ENCODE assay signal across 29 cellular contexts in genomic region chr2:26812731-26813130, GRCh38. TPM values are rescaled to one million over a fixed set of nuclear protein-coding genes. Genes with fewer than 3 reads are reported as not detected.
"Had no signal": no experiment of that assay in that cellular context is flagged by ENCODE, and none has a peak within 500 bp of the region (broad histone marks: within the 10 kb centered on the region; RNA-seq: fewer than 3 reads in every experiment).

No MANE protein-coding gene starts in this region.

- DNase-seq: hypothalamus; immature natural killer cell; kidney; left colon; left lung; lower lobe of right lung; mammary epithelial cell; mesenchymal stem cell; naive thymus-derived CD8-positive, alpha-beta T cell; pancreas; posterior cingulate gyrus; retina; right cardiac atrium; sigmoid colon; small intestine; spleen; stimulated activated CD4-positive, alpha-beta T cell treated with anti-CD3 and anti-CD28 coated beads, Interleukin-4, amount 100 ng/mL, for 24 hours; stimulated activated naive CD4-positive, alpha-beta T cell treated with Interleukin-2 at 50 U/mL for 16 hours; stimulated activated naive CD8-positive, alpha-beta T cell treated with anti-CD3 and anti-CD28 coated beads, Interleukin-15, amount 100 ng/mL, for 72 hours; substantia nigra had no signal

- H3K4me1 ChIP-seq: left lung, lower lobe of right lung, pancreas, prostate gland, sigmoid colon, tibial nerve, vagina had no signal

- H3K27me3 Mint-ChIP-seq: stimulated activated naive CD8-positive, alpha-beta T cell treated with anti-CD3 and anti-CD28 coated beads, Interleukin-15, amount 100 ng/mL, for 72 hours had no signal

- H3K27me3 ChIP-seq: pancreas, tibial nerve, vagina had no signal

- H3K9me3 ChIP-seq: left lung, lower lobe of right lung, pancreas, prostate gland, sigmoid colon, spleen, tibial nerve, vagina had no signal

- H3K36me3 Mint-ChIP-seq: stimulated activated memory B cell treated with anti-CD40 and anti-IgM and Interleukin-4, amounts not matched to agents 10 μg/mL and 1 μg/mL and 100 μg/mL, for 72 hours; type B pancreatic cell had no signal

- H3K27ac Mint-ChIP-seq: immature natural killer cell; nephron; stimulated activated memory B cell treated with anti-CD40 and anti-IgM and Interleukin-4, amounts not matched to agents 10 μg/mL and 1 μg/mL and 100 μg/mL, for 72 hours; stimulated activated naive CD8-positive, alpha-beta T cell treated with anti-CD3 and anti-CD28 coated beads, Interleukin-15, amount 100 ng/mL, for 72 hours; type B pancreatic cell had no signal

- ATAC-seq: left colon; left lung; lower lobe of right lung; naive thymus-derived CD8-positive, alpha-beta T cell; pancreas; stimulated activated memory B cell treated with anti-CD40 and anti-IgM and Interleukin-4, amounts not matched to agents 10 μg/mL and 1 μg/mL and 100 μg/mL, for 72 hours; stimulated activated naive CD8-positive, alpha-beta T cell treated with anti-CD3 and anti-CD28 coated beads, Interleukin-15, amount 100 ng/mL, for 72 hours had no signal

- H3K4me3 Mint-ChIP-seq: immature natural killer cell; nephron; neural crest cell; stimulated activated memory B cell treated with anti-CD40 and anti-IgM and Interleukin-4, amounts not matched to agents 10 μg/mL and 1 μg/mL and 100 μg/mL, for 72 hours; stimulated activated naive CD8-positive, alpha-beta T cell treated with anti-CD3 and anti-CD28 coated beads, Interleukin-15, amount 100 ng/mL, for 72 hours; type B pancreatic cell had no signal

- H3K36me3 ChIP-seq: left lung, lower lobe of right lung, pancreas, prostate gland, sigmoid colon, spleen, tibial nerve, vagina had no signal

- H3K4me1 Mint-ChIP-seq: immature natural killer cell; stimulated activated memory B cell treated with anti-CD40 and anti-IgM and Interleukin-4, amounts not matched to agents 10 μg/mL and 1 μg/mL and 100 μg/mL, for 72 hours had no signal

- H3K27ac ChIP-seq: left lung, lower lobe of right lung, pancreas, prostate gland, sigmoid colon, spleen, tibial nerve, vagina had no signal

- H3K9me3 Mint-ChIP-seq: naive thymus-derived CD8-positive, alpha-beta T cell; nephron; neural crest cell; stimulated activated memory B cell treated with anti-CD40 and anti-IgM and Interleukin-4, amounts not matched to agents 10 μg/mL and 1 μg/mL and 100 μg/mL, for 72 hours; stimulated activated naive CD8-positive, alpha-beta T cell treated with anti-CD3 and anti-CD28 coated beads, Interleukin-15, amount 100 ng/mL, for 72 hours; type B pancreatic cell had no signal

- H3K4me3 ChIP-seq: left lung, lower lobe of right lung, pancreas, prostate gland, sigmoid colon, spleen, tibial nerve, vagina had no signal

RNA-seq across cellular contexts. Expression of gene CENPA, which starts 26.9 kb away (rescaled TPM):
- total RNA-seq: sigmoid colon, vagina had no signal

RNA-seq across cellular contexts. Expression of gene DPYSL5, which starts 35.2 kb away (rescaled TPM):
- total RNA-seq: kidney; left lung; liver; lower lobe of right lung; mammary epithelial cell; naive thymus-derived CD8-positive, alpha-beta T cell; omental fat pad; right cardiac atrium; tibial nerve had no signal
